In genomic region chr12:100168562-100168961, GRCh38 we compare ENCODE assay signal across 2 cellular contexts.
TF ChIP-seq lines count a peak whose summit lies in the region.

No MANE protein-coding gene starts in this region.

TF ChIP-seq in GM23338, 12 proteins besides CTCF, POLR2A, EP300 and RAD21:
- TF ChIP-seq EZH2 (IDR thresholded peaks at IDR 0.05; ENCODE audit: low read depth, unreplicated experiment) (no peak), ZNF331 (CRISPR knock-in tag; IDR thresholded peaks at IDR 0.05; ENCODE audit: low read depth) (no peak), ZNF114 (CRISPR knock-in tag; IDR thresholded peaks at IDR 0.05) (no peak), POLR2AphosphoS5 (IDR thresholded peaks at IDR 0.05; ENCODE audit: low read depth) (no peak), REST (IDR thresholded peaks at IDR 0.05; ENCODE audit: unreplicated experiment) (no peak), NANOG (IDR thresholded peaks at IDR 0.05; ENCODE audit: borderline replicate concordance) (no peak), ZNF462 (CRISPR knock-in tag; IDR thresholded peaks at IDR 0.05) (no peak)

TF ChIP-seq in H1, 55 proteins besides CTCF, POLR2A, EP300 and RAD21:
- no peak for TF ChIP-seq RNF2 (IDR thresholded peaks at IDR 0.05; ENCODE audit: borderline replicate concordance, low read depth, low read length, missing control alignments, poor library complexity, severe bottlenecking)
- TF ChIP-seq HDAC6 (IDR thresholded peaks at IDR 0.05; ENCODE audit: low read depth, low read length), result no peak
- TF ChIP-seq KDM5A (IDR thresholded peaks at IDR 0.05; ENCODE audit: low read length), result no peak
- no peak for TF ChIP-seq RFX5 (IDR thresholded peaks at IDR 0.05; ENCODE audit: borderline replicate concordance, low read depth, low read length)
- no peak for TF ChIP-seq SP4 (IDR thresholded peaks at IDR 0.05; ENCODE audit: low read length)
- no peak for TF ChIP-seq JUND (IDR thresholded peaks at IDR 0.05; ENCODE audit: low read length)
- no peak for TF ChIP-seq BCL11A (IDR thresholded peaks at IDR 0.05; ENCODE audit: low read depth in 2 of 2, low read length in 2 of 2)
- TF ChIP-seq SP2 (IDR thresholded peaks at IDR 0.05; ENCODE audit: low read length), result no peak
TF ChIP-seq in H1: peak in this region for 0.
